In the genomic region with DNA sequence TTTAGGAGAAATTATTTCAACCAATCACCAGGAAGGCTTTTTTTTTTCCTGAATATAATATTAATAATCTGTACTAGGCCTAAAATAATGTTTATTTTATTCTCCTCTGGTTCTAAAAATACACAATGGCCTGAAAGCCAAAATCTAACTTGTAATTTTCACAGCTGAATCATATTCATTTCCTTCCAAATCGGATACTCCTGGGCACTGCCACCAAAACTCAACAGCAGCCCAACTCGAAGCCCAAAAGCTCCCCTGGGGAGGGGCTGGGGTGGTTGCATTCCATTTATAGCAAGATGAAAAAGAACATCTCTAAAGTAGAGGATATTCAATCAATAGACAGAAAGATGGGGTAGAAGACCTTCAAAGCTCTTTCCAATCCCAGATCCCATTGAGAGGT, we compare ENCODE assay signal across 15 cellular contexts.
DNase-seq lines count a peak whose midpoint lies in the region; ATAC-seq, FAIRE-seq and TF ChIP-seq lines count a peak whose summit lies in the region.
"Had no signal": no experiment of that assay in that cellular context is flagged by ENCODE, and none has a peak within 500 bp of the region (broad histone marks: within the 10 kb centered on the region; RNA-seq: fewer than 3 reads in every experiment).

No MANE protein-coding gene starts in this region.

- no peaks in the 10 kb centered on the region for H4K20me1 ChIP-seq in osteoblast (ENCODE audit: insufficient read depth, low read length)
- H4K20me1 ChIP-seq: BLaER1 had no signal

- POLR2A ChIA-PET in naive thymus-derived CD4-positive, alpha-beta T cell (lab: Charles Lee) = no interaction called here

- H3K9me3 Mint-ChIP-seq in chondrocyte (ENCODE audit: low read depth) = no peaks in the 10 kb centered on the region
- peaks cover 0 to 2% (median 0%) of the 10 kb centered on the region in 11 donors for H3K9me3 Mint-ChIP-seq in naive thymus-derived CD4-positive, alpha-beta T cell

- H3K4me1 Mint-ChIP-seq in chondrocyte (ENCODE audit: low read depth) = peaks cover 34% of the 10 kb centered on the region
- H3K4me1 Mint-ChIP-seq in naive thymus-derived CD4-positive, alpha-beta T cell = peaks cover 0 to 7% (median 0%) of the 10 kb centered on the region in 7 donors

- H3K36me3 ChIP-seq in MG63 (no peaks in the 10 kb centered on the region), osteoblast (ENCODE audit: insufficient read depth, low read length) (no peaks in the 10 kb centered on the region), tibial artery (no peaks in the 10 kb centered on the region), brain microvascular endothelial cell (replicated peaks) (no peaks in the 10 kb centered on the region)
- no peaks in the 10 kb centered on the region for H3K36me3 ChIP-seq in naive thymus-derived CD4-positive, alpha-beta T cell (ENCODE audit: control insufficient read depth in 2 of 3, insufficient read depth in 3 of 3, low read length in 3 of 3)
- H3K36me3 ChIP-seq: BLaER1 had no signal

- intact Hi-C loops in tibial artery (cut with DNase I; ENCODE audit: low total_unique reads) = no loop called here
- intact Hi-C loops in naive thymus-derived CD4-positive, alpha-beta T cell (cut with micrococcal nuclease) = no loop called here

- no peaks in the 10 kb centered on the region for H3K79me2 ChIP-seq in osteoblast (ENCODE audit: insufficient read depth, low read length)

- no peaks in the 10 kb centered on the region for H3K36me3 Mint-ChIP-seq in chondrocyte (ENCODE audit: low read depth)
- no peaks in the 10 kb centered on the region for H3K36me3 Mint-ChIP-seq in naive thymus-derived CD4-positive, alpha-beta T cell

- H3K4me2 ChIP-seq in osteoblast (ENCODE audit: insufficient read depth, low read length) = peak overlapping the region; percentile 79
- H3K4me2 ChIP-seq: A549, BLaER1 had no signal

- H2AFZ ChIP-seq in osteoblast (ENCODE audit: low read length) = no peak overlapping the region

- H3K27ac Mint-ChIP-seq in chondrocyte (ENCODE audit: unreplicated experiment) = peak overlapping the region; percentile 86
- no peak overlapping the region for H3K27ac Mint-ChIP-seq in naive thymus-derived CD4-positive, alpha-beta T cell

- CTCF ChIA-PET in naive thymus-derived CD4-positive, alpha-beta T cell (lab: Charles Lee) = no interaction called here

- no peak overlapping the region for H3K4me3 Mint-ChIP-seq in chondrocyte (ENCODE audit: unreplicated experiment)
- no peak overlapping the region for H3K4me3 Mint-ChIP-seq in naive thymus-derived CD4-positive, alpha-beta T cell

- no peak for FAIRE-seq in D721Med (lab: Jason Lieb, UNC)
- FAIRE-seq: A549, GM12878, GM18507, H54 had no signal

- in situ Hi-C loops in brain microvascular endothelial cell (cut with HindIII; ENCODE audit: low pct_ligation_motif_present, low sequenced_read_pairs) = no loop called here

- peak; percentile 23 for DNase-seq in MG63
- DNase-seq in chondrocyte (ENCODE audit: low spot score) = no peak
- DNase-seq in osteoblast (ENCODE audit: insufficient read length, low spot score, missing footprints) = peak; percentile 39
- no peak for DNase-seq in tibial artery
- DNase-seq in naive thymus-derived CD4-positive, alpha-beta T cell = no peak
- no peak for DNase-seq in D721Med (ENCODE audit: insufficient read length, low spot score)
- DNase-seq in brain microvascular endothelial cell = no peak
- DNase-seq: AML-193, DMS 273 treated with DMSO at 0.1 percent for 48 hours, DMS79 had no signal

- H3K4me1 ChIP-seq in osteoblast (ENCODE audit: insufficient read depth, low read length) (peaks cover 16% of the 10 kb centered on the region), tibial artery (peaks cover 0 to 38% (median 17%) of the 10 kb centered on the region in 4 donors)
- no peaks in the 10 kb centered on the region for H3K4me1 ChIP-seq in naive thymus-derived CD4-positive, alpha-beta T cell (ENCODE audit: control insufficient read depth in 2 of 2, insufficient read depth in 2 of 2, low read length in 2 of 2)
- H3K4me1 ChIP-seq: A549, BLaER1 had no signal

- no peak for ATAC-seq in naive thymus-derived CD4-positive, alpha-beta T cell
- ATAC-seq: A549, GM12878 had no signal

- no peak for TF ChIP-seq CTCF in chondrocyte (IDR thresholded peaks at IDR 0.05)
- TF ChIP-seq CTCF in osteoblast (IDR thresholded peaks at IDR 0.05; ENCODE audit: extremely low read depth, low read depth, low read length) = no peak
- TF ChIP-seq CTCF in tibial artery (IDR thresholded peaks at IDR 0.05) = no peak
- no peak for TF ChIP-seq CTCF in D721Med (IDR thresholded peaks at IDR 0.05; ENCODE audit: insufficient read depth, missing control alignments)
- no peak for TF ChIP-seq CTCF in brain microvascular endothelial cell (IDR thresholded peaks at IDR 0.05; ENCODE audit: low read depth, low read length, missing control alignments)

- no peaks in the 10 kb centered on the region for H3K9me3 ChIP-seq in MG63
- no peaks in the 10 kb centered on the region for H3K9me3 ChIP-seq in osteoblast (ENCODE audit: low read depth, low read length)
- H3K9me3 ChIP-seq in tibial artery = no peaks in the 10 kb centered on the region
- H3K9me3 ChIP-seq in naive thymus-derived CD4-positive, alpha-beta T cell (ENCODE audit: control insufficient read depth in 2 of 3, low read length in 3 of 3) = no peaks in the 10 kb centered on the region
- H3K9me3 ChIP-seq: A549, BLaER1 had no signal

- H3K27ac ChIP-seq in osteoblast (ENCODE audit: low read depth, low read length) (peak overlapping the region; percentile 85), tibial artery (peak overlapping the region; percentile 65 to 66), brain microvascular endothelial cell (no peak overlapping the region)
- no peak overlapping the region for H3K27ac ChIP-seq in naive thymus-derived CD4-positive, alpha-beta T cell (ENCODE audit: low read depth, low read length)
- H3K27ac ChIP-seq: A549, BLaER1 had no signal

- no peaks in the 10 kb centered on the region for H3K27me3 ChIP-seq in MG63
- H3K27me3 ChIP-seq in osteoblast (ENCODE audit: insufficient read depth, low read length) = no peaks in the 10 kb centered on the region
- H3K27me3 ChIP-seq in tibial artery = no peaks in the 10 kb centered on the region
- no peaks in the 10 kb centered on the region for H3K27me3 ChIP-seq in naive thymus-derived CD4-positive, alpha-beta T cell (ENCODE audit: control insufficient read depth in 2 of 2, insufficient read depth in 2 of 2, low read length in 2 of 2)
- H3K27me3 ChIP-seq in brain microvascular endothelial cell (replicated peaks) = no peaks in the 10 kb centered on the region
- H3K27me3 ChIP-seq: BLaER1 had no signal

- H3K4me3 ChIP-seq in MG63 (no peak overlapping the region), osteoblast (ENCODE audit: insufficient read depth, low read length) (no peak overlapping the region), tibial artery (no peak overlapping the region), brain microvascular endothelial cell (ENCODE audit: low read depth, low read length) (no peak overlapping the region)
- H3K4me3 ChIP-seq in naive thymus-derived CD4-positive, alpha-beta T cell (ENCODE audit: low read length) = no peak overlapping the region
- H3K4me3 ChIP-seq: A549, BLaER1, GM12878 had no signal

- H3K27me3 Mint-ChIP-seq in chondrocyte (ENCODE audit: low read depth) = no peaks in the 10 kb centered on the region
- peaks cover 0 to 6% (median 2%) of the 10 kb centered on the region in 5 donors for H3K27me3 Mint-ChIP-seq in naive thymus-derived CD4-positive, alpha-beta T cell

Comparison
In these comparisons a context has a peak if more than half of its experiments do, and no peak if none do; other contexts are left out.
1. DNase-seq: peak in MG63 (single experiment) and osteoblast (single experiment); none in chondrocyte (single experiment), tibial artery (0 of 2), naive thymus-derived CD4-positive, alpha-beta T cell (0 of 9), D721Med (single experiment) and brain microvascular endothelial cell (single experiment).
2. H3K27ac ChIP-seq: peak in osteoblast (single experiment) and tibial artery (2 of 2); none in naive thymus-derived CD4-positive, alpha-beta T cell (single experiment) and brain microvascular endothelial cell (single experiment).